In genomic region chr5:174608631-174609097, GRCh38 we compare ENCODE assay signal across 8 cellular contexts.
DNase-seq lines count a peak whose midpoint lies in the region; ATAC-seq and TF ChIP-seq lines count a peak whose summit lies in the region.

No MANE protein-coding gene starts in this region.

- H3K4me1 ChIP-seq in RWPE2 (ENCODE audit: insufficient read depth, poor library complexity, severe bottlenecking) (peaks cover 7% of the 10 kb centered on the region), right atrium auricular region (peaks cover 0 to 7% of the 10 kb centered on the region in 2 donors)

- no peak overlapping the region for H3K27ac Mint-ChIP-seq in activated T-helper 17 cell treated with anti-CD3 and anti-CD28 coated beads, Interleukin-2, amount 50 U/mL, for 72 hours

- H3K27me3 ChIP-seq in RWPE2 (ENCODE audit: insufficient read depth, poor library complexity, severe bottlenecking) (no peaks in the 10 kb centered on the region), right atrium auricular region (no peaks in the 10 kb centered on the region)

- H3K9me3 Mint-ChIP-seq in activated T-helper 17 cell treated with anti-CD3 and anti-CD28 coated beads, Interleukin-2, amount 50 U/mL, for 72 hours: no peaks in the 10 kb centered on the region

- no peak overlapping the region for H3K4me3 ChIP-seq in RWPE2 (ENCODE audit: severe bottlenecking)
- H3K4me3 ChIP-seq in right atrium auricular region: no peak overlapping the region
- no peak overlapping the region for H3K4me3 ChIP-seq in coronary artery

- TF ChIP-seq CTCF in RWPE2 (IDR thresholded peaks at IDR 0.05; ENCODE audit: poor library complexity, severe bottlenecking): no peak
- no peak for TF ChIP-seq CTCF in right atrium auricular region (IDR thresholded peaks at IDR 0.05)
- TF ChIP-seq CTCF in coronary artery (IDR thresholded peaks at IDR 0.05): no peak

- H3K9me3 ChIP-seq in RWPE2 (ENCODE audit: severe bottlenecking): no peaks in the 10 kb centered on the region
- peaks cover 0 to 2% of the 10 kb centered on the region in 2 donors for H3K9me3 ChIP-seq in right atrium auricular region

- ATAC-seq in HG03354 (IDR thresholded peaks at IDR 0.05; ENCODE audit: poor library complexity, severe bottlenecking, unreplicated experiment) (peak; percentile 74), RWPE2 (ENCODE audit: low read depth) (peak; percentile 77)
- no peak for ATAC-seq in activated T-helper 17 cell treated with anti-CD3 and anti-CD28 coated beads, Interleukin-2, amount 50 U/mL, for 72 hours (replicated peaks)

- H3K36me3 Mint-ChIP-seq in activated T-helper 17 cell treated with anti-CD3 and anti-CD28 coated beads, Interleukin-2, amount 50 U/mL, for 72 hours (ENCODE audit: low read depth): no peaks in the 10 kb centered on the region

- peaks cover 9% of the 10 kb centered on the region for H3K27me3 Mint-ChIP-seq in activated T-helper 17 cell treated with anti-CD3 and anti-CD28 coated beads, Interleukin-2, amount 50 U/mL, for 72 hours

- H3K36me3 ChIP-seq in RWPE2 (ENCODE audit: low read depth) (no peaks in the 10 kb centered on the region), right atrium auricular region (no peaks in the 10 kb centered on the region)

- H3K4me1 Mint-ChIP-seq in activated T-helper 17 cell treated with anti-CD3 and anti-CD28 coated beads, Interleukin-2, amount 50 U/mL, for 72 hours: no peaks in the 10 kb centered on the region

- H3K4me3 Mint-ChIP-seq in activated T-helper 17 cell treated with anti-CD3 and anti-CD28 coated beads, Interleukin-2, amount 50 U/mL, for 72 hours: no peak overlapping the region

- DNase-seq in RWPE2 (ENCODE audit: low spot score): peak; percentile 77
- peak; percentile 61 for DNase-seq in right atrium auricular region (ENCODE audit: low spot score)
- DNase-seq in stimulated activated CD8-positive, alpha-beta memory T cell treated with anti-CD3 and anti-CD28 coated beads, Interleukin-4, amount 100 ng/mL, for 48 hours: peak; percentile 27
- DNase-seq in NCI-H226: no peak
- no peak for DNase-seq in coronary artery (ENCODE audit: low spot score)
- DNase-seq in D341Med (ENCODE audit: low spot score): no peak

- H3K27ac ChIP-seq in RWPE2 (ENCODE audit: poor library complexity, severe bottlenecking): peak overlapping the region; percentile 6
- H3K27ac ChIP-seq in right atrium auricular region: no peak overlapping the region
- H3K27ac ChIP-seq in coronary artery: no peak overlapping the region

Comparison
In these comparisons a context has a peak if more than half of its experiments do, and no peak if none do; other contexts are left out.
1. DNase-seq: peak in RWPE2 (single experiment), right atrium auricular region (single experiment) and stimulated activated CD8-positive, alpha-beta memory T cell treated with anti-CD3 and anti-CD28 coated beads, Interleukin-4, amount 100 ng/mL, for 48 hours (single experiment); none in NCI-H226 (single experiment), coronary artery (single experiment) and D341Med (single experiment).